Comparison of ENCODE assay signal across 18 cellular contexts in genomic region chr19:13066933-13067831, GRCh38. TPM values are rescaled to one million over a fixed set of nuclear protein-coding genes. Genes with fewer than 3 reads are reported as not detected.
A peak's percentile ranks its signal among the peaks of the same experiment; 100 is the strongest.
DNase-seq lines count a peak whose midpoint lies in the region; ATAC-seq and TF ChIP-seq lines count a peak whose summit lies in the region.
"Had no signal": no experiment of that assay in that cellular context is flagged by ENCODE, and none has a peak within 500 bp of the region (broad histone marks: within the 10 kb centered on the region; RNA-seq: fewer than 3 reads in every experiment).

No MANE protein-coding gene starts in this region.

- no peak overlapping the region for H3K4me3 ChIP-seq in right atrium auricular region
- no peak overlapping the region for H3K4me3 ChIP-seq in sigmoid colon
- H3K4me3 ChIP-seq in esophagus squamous epithelium, result no peak overlapping the region

- WGBS in sigmoid colon, 2 donors, result 29 to 70% methylated on average over 18 of the region's 18 CpGs
- 74 to 88% methylated on average over 4 to 14 of the region's 18 CpGs for WGBS in esophagus squamous epithelium, 2 donors

- H3K9me3 ChIP-seq in right atrium auricular region (no peaks in the 10 kb centered on the region), sigmoid colon (no peaks in the 10 kb centered on the region), esophagus squamous epithelium (no peaks in the 10 kb centered on the region)

- DNase-seq in right atrium auricular region (ENCODE audit: low spot score), result no peak
- no peak for DNase-seq in Right ventricle myocardium superior
- peak in 1 of 2 donors; percentile 43 for DNase-seq in left colon
- DNase-seq in sigmoid colon, result no peak
- DNase-seq in NCI-H82 treated with DMSO at 0.1 percent for 48 hours (lab: John Stamatoyannopoulos, UW; ENCODE audit: unreplicated experiment), result no peak
- DNase-seq in esophagus squamous epithelium (lab: John Stamatoyannopoulos, UW), result no peak
- DNase-seq: ACHN, endodermal cell, GDM1, hippocampal formation, islet precursor cell, NCI-H1417 treated with DMSO at 0.1 percent for 48 hours, NCI-H2171, NCI-H69, SIG-M5, T-cell had no signal

- H3K27ac ChIP-seq in right atrium auricular region (peak overlapping the region; percentile 91), sigmoid colon (peak overlapping the region; percentile 36 to 99 (median 96)), esophagus squamous epithelium (peak overlapping the region in 2 of 4 donors; percentile 49 to 72)

- H3K4me1 ChIP-seq in right atrium auricular region, result peaks cover 0 to 100% of the 10 kb centered on the region in 2 donors
- peaks cover 0 to 100% (median 100%) of the 10 kb centered on the region in 4 donors for H3K4me1 ChIP-seq in sigmoid colon
- H3K4me1 ChIP-seq in esophagus squamous epithelium, result peaks cover 7 to 99% (median 52%) of the 10 kb centered on the region in 3 donors

- no peak for ATAC-seq in Right ventricle myocardium superior (ENCODE audit: poor library complexity)
- ATAC-seq in left colon, result peak; percentile 83
- ATAC-seq in HG03097 (IDR thresholded peaks at IDR 0.05; ENCODE audit: low FRiP score, unreplicated experiment), result no peak
- ATAC-seq in HG03521 (IDR thresholded peaks at IDR 0.05; ENCODE audit: unreplicated experiment), result no peak
- ATAC-seq: T-cell had no signal

- intact Hi-C loops in Right ventricle myocardium superior (cut with DNase I) (no loop called here), left colon (cut with DNase I, micrococcal nuclease) (no loop called here), sigmoid colon (cut with DNase I) (no loop called here), esophagus squamous epithelium (cut with DNase I) (no loop called here)

- no peak for TF ChIP-seq EP300 in sigmoid colon (IDR thresholded peaks at IDR 0.05)

- no peaks in the 10 kb centered on the region for H3K27me3 ChIP-seq in right atrium auricular region
- H3K27me3 ChIP-seq in sigmoid colon, result no peaks in the 10 kb centered on the region
- no peaks in the 10 kb centered on the region for H3K27me3 ChIP-seq in esophagus squamous epithelium

- TF ChIP-seq CTCF in right atrium auricular region (IDR thresholded peaks at IDR 0.05) (no peak), sigmoid colon (IDR thresholded peaks at IDR 0.05) (no peak), esophagus squamous epithelium (IDR thresholded peaks at IDR 0.05) (no peak)

- TF ChIP-seq POLR2A in sigmoid colon (IDR thresholded peaks at IDR 0.05), result no peak
- no peak for TF ChIP-seq POLR2A in esophagus squamous epithelium (IDR thresholded peaks at IDR 0.05)

- no peaks in the 10 kb centered on the region for H3K36me3 ChIP-seq in right atrium auricular region
- no peaks in the 10 kb centered on the region for H3K36me3 ChIP-seq in sigmoid colon
- peaks cover 0 to 26% (median 0%) of the 10 kb centered on the region in 3 donors for H3K36me3 ChIP-seq in esophagus squamous epithelium

RNA-seq across cellular contexts. Expression of gene LYL1, which starts 35.5 kb away (rescaled TPM):
- 10 to 100 TPM; 10.2 to 15.3 TPM for total RNA-seq in right atrium auricular region
- 7.2 TPM for total RNA-seq in Right ventricle myocardium superior
- total RNA-seq in left colon, result 1 to 10 TPM; 2.0 to 4.5 TPM
- 10 to 100 TPM; 13.0 to 17.8 (median 15.2) TPM for total RNA-seq in sigmoid colon
- 10 to 100 TPM in 1 of 3 donors, 1 to 10 TPM in 2; 3.0 to 18.4 (median 3.7) TPM for polyA plus RNA-seq in sigmoid colon
- total RNA-seq in esophagus squamous epithelium, result 10 to 100 TPM in 1 of 4 donors, 1 to 10 TPM in 3; 2.1 to 13.0 (median 3.9) TPM

RNA-seq across cellular contexts. Expression of gene TRMT1, which starts 49.4 kb away (rescaled TPM):
- total RNA-seq in right atrium auricular region, result 10 to 100 TPM; 13.6 to 15.0 TPM
- total RNA-seq in Right ventricle myocardium superior, result 18.4 TPM
- 10 to 100 TPM; 22.0 to 23.6 TPM for total RNA-seq in left colon
- total RNA-seq in sigmoid colon, result 10 to 100 TPM; 17.4 to 25.8 (median 21.9) TPM
- polyA plus RNA-seq in sigmoid colon, result 10 to 100 TPM in 2 of 3 donors, 1 to 10 TPM in 1; 6.7 to 48.6 (median 10.2) TPM
- total RNA-seq in esophagus squamous epithelium, result 10 to 100 TPM; 19.4 to 42.5 (median 29.0) TPM

RNA-seq across cellular contexts. Expression of gene NACC1, which starts 50.9 kb away (rescaled TPM):
- total RNA-seq in right atrium auricular region (10 to 100 TPM; 25.4 to 27.3 TPM), Right ventricle myocardium superior (44.6 TPM), left colon (10 to 100 TPM; 56.1 to 67.2 TPM), sigmoid colon (10 to 100 TPM in 3 of 4 donors, 1 to 10 TPM in 1; 8.1 to 20.5 (median 17.3) TPM), esophagus squamous epithelium (10 to 100 TPM; 26.7 to 45.5 (median 37.1) TPM)
- 10 to 100 TPM; 15.0 to 67.2 (median 26.4) TPM for polyA plus RNA-seq in sigmoid colon
